Comparison of ENCODE assay signal across 30 cellular contexts in the genomic region with DNA sequence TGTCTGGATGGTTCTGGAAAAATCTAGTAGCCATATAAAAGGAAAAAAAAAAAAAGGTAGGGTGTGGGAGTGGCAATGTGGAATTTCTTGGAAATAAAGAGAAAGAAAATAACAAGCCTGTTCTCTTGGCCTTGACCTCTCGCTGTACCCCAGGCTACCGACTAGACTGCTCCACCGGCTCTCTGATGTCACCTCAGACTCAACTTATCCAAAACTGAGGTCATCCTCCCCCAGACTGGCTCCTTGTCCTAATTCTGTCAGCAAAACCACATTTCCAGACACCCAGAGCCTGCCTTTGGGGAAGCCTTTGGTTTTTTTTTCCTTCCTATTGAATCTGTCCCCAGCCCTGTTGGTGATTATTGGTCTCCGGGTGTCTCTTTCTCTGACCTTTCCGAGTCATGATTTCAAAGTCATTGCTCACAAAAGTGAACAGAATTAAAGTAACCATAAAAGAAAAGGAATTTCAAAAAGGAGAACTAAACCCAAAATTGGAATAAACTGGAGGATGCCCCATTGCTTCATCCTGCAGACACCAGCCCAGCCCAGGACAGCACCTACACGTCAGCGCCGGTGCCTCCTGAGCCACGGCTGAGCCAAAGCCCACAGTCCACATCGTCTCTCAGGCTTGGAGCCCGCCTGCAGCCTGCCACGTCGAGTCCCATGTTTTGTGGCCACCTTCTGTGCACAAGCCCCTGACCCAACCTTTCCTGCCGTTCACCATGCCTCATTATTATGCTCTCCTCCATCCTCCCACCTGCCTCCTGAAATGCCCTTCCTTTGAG.
A peak's percentile ranks its signal among the peaks of the same experiment; 100 is the strongest.
DNase-seq lines count a peak whose midpoint lies in the region; ATAC-seq, FAIRE-seq and TF ChIP-seq lines count a peak whose summit lies in the region.
"Had no signal": no experiment of that assay in that cellular context is flagged by ENCODE, and none has a peak within 500 bp of the region (broad histone marks: within the 10 kb centered on the region; RNA-seq: fewer than 3 reads in every experiment).

No MANE protein-coding gene starts in this region.

- POLR2A ChIA-PET in activated CD4-positive, alpha-beta T cell treated with anti-CD3 and anti-CD28 coated beads, Interleukin-2, amount 10 ng/mL, durations not matched to agents 7 days and 5 days (lab: Charles Lee): no interaction called here

- no peak overlapping the region for H3K4me3 ChIP-seq in left ventricle myocardium inferior
- H3K4me3 ChIP-seq: adrenal gland, body of pancreas, lung, thoracic aorta had no signal

- peak overlapping the region; percentile 53 for H3K27ac ChIP-seq in left ventricle myocardium inferior (replicated peaks)
- H3K27ac ChIP-seq: 22Rv1, adrenal gland, body of pancreas, C4-2B, parathyroid adenoma had no signal

- H3K36me3 Mint-ChIP-seq in activated CD4-positive, alpha-beta T cell treated with anti-CD3 and anti-CD28 coated beads, Interleukin-2, amount 10 ng/mL, durations not matched to agents 24 days and 14 days (ENCODE audit: low read depth): no peaks in the 10 kb centered on the region
- no peaks in the 10 kb centered on the region for H3K36me3 Mint-ChIP-seq in activated CD4-positive, alpha-beta T cell treated with anti-CD3 and anti-CD28 coated beads, Interleukin-2, amount 10 ng/mL, durations not matched to agents 7 days and 5 days (ENCODE audit: low read depth)
- H3K36me3 Mint-ChIP-seq in nephron (ENCODE audit: low read depth): peaks cover 6% of the 10 kb centered on the region

- no peaks in the 10 kb centered on the region for H3K36me3 ChIP-seq in left ventricle myocardium inferior
- H3K36me3 ChIP-seq: adrenal gland, thoracic aorta had no signal

- H3K27ac Mint-ChIP-seq in activated CD4-positive, alpha-beta T cell treated with anti-CD3 and anti-CD28 coated beads, Interleukin-2, amount 10 ng/mL, durations not matched to agents 24 days and 14 days: no peak overlapping the region
- H3K27ac Mint-ChIP-seq in activated CD4-positive, alpha-beta T cell treated with anti-CD3 and anti-CD28 coated beads, Interleukin-2, amount 10 ng/mL, durations not matched to agents 7 days and 5 days: no peak overlapping the region
- peak overlapping the region in 2 of 3 experiments; percentile 11 to 45 for H3K27ac Mint-ChIP-seq in nephron
- H3K27ac Mint-ChIP-seq: activated CD4-positive, alpha-beta memory T cell treated with anti-CD3 and anti-CD28 coated beads for 36 hours; stimulated activated naive CD8-positive, alpha-beta T cell treated with anti-CD3 and anti-CD28 coated beads, Interleukin-15, amount 100 ng/mL, for 72 hours; T-helper 17 cell had no signal

- no peak for FAIRE-seq in GM12891 (lab: Jason Lieb, UNC)
- FAIRE-seq: kidney had no signal

- no peak overlapping the region for H3K4me3 Mint-ChIP-seq in activated CD4-positive, alpha-beta T cell treated with anti-CD3 and anti-CD28 coated beads, Interleukin-2, amount 10 ng/mL, durations not matched to agents 24 days and 14 days
- H3K4me3 Mint-ChIP-seq in activated CD4-positive, alpha-beta T cell treated with anti-CD3 and anti-CD28 coated beads, Interleukin-2, amount 10 ng/mL, durations not matched to agents 7 days and 5 days: no peak overlapping the region
- H3K4me3 Mint-ChIP-seq in nephron: no peak overlapping the region
- H3K4me3 Mint-ChIP-seq: activated CD4-positive, alpha-beta memory T cell treated with anti-CD3 and anti-CD28 coated beads for 36 hours; neural crest cell; stimulated activated naive CD8-positive, alpha-beta T cell treated with anti-CD3 and anti-CD28 coated beads, Interleukin-15, amount 100 ng/mL, for 72 hours; T-helper 17 cell had no signal

- DNase-seq in activated CD4-positive, alpha-beta T cell treated with anti-CD3 and anti-CD28 coated beads, Interleukin-2, amount 10 ng/mL, durations not matched to agents 24 days and 14 days: peak; percentile 45
- DNase-seq in activated CD4-positive, alpha-beta T cell treated with anti-CD3 and anti-CD28 coated beads, Interleukin-2, amount 10 ng/mL, durations not matched to agents 7 days and 5 days: no peak
- no peak for DNase-seq in left ventricle myocardium inferior
- DNase-seq in GM12891 (ENCODE audit: insufficient read length, low spot score): no peak
- no peak for DNase-seq in DMS153 (lab: John Stamatoyannopoulos, UW)
- no peak for DNase-seq in C1 segment of cervical spinal cord (lab: John Stamatoyannopoulos, UW)
- DNase-seq: activated CD4-positive, alpha-beta memory T cell treated with anti-CD3 and anti-CD28 coated beads for 36 hours; activated naive CD4-positive, alpha-beta T cell treated with Interleukin-2 at 50 U/mL for 16 hours; COR-L47; HCEC 1CT; kidney; MV-4-11; NCI-H1436 treated with DMSO at 0.1 percent for 48 hours; NCI-H226; NCI-H526 treated with DMSO at 0.1 percent for 48 hours; NK-92 treated with Interleukin-12 subunit alpha and Interleukin-12 subunit beta, amount 100 ng/mL, for 24 hours; PC-3; stimulated activated naive CD8-positive, alpha-beta T cell treated with anti-CD3 and anti-CD28 coated beads, Interleukin-15, amount 100 ng/mL, for 72 hours; T-helper 17 cell had no signal

- no peak for ATAC-seq in HG03460 (IDR thresholded peaks at IDR 0.05; ENCODE audit: unreplicated experiment)
- ATAC-seq: activated CD4-positive, CD25-positive, alpha-beta regulatory T cell treated with anti-CD3 and anti-CD28 coated beads, Interleukin-2, amount 50 U/mL, for 24 hours; body of pancreas; PC-3; stimulated activated naive CD8-positive, alpha-beta T cell treated with anti-CD3 and anti-CD28 coated beads, Interleukin-15, amount 100 ng/mL, for 72 hours; T-helper 17 cell had no signal

- H3K27me3 ChIP-seq in left ventricle myocardium inferior (ENCODE audit: low read depth): no peaks in the 10 kb centered on the region
- H3K27me3 ChIP-seq: adrenal gland, body of pancreas had no signal

- TF ChIP-seq POLR2A in GM12891 (IDR thresholded peaks at IDR 0.05; ENCODE audit: low read depth, low read length): no peak

- no peaks in the 10 kb centered on the region for H3K4me1 Mint-ChIP-seq in activated CD4-positive, alpha-beta T cell treated with anti-CD3 and anti-CD28 coated beads, Interleukin-2, amount 10 ng/mL, durations not matched to agents 24 days and 14 days
- no peaks in the 10 kb centered on the region for H3K4me1 Mint-ChIP-seq in activated CD4-positive, alpha-beta T cell treated with anti-CD3 and anti-CD28 coated beads, Interleukin-2, amount 10 ng/mL, durations not matched to agents 7 days and 5 days
- H3K4me1 Mint-ChIP-seq in nephron: no peaks in the 10 kb centered on the region
- H3K4me1 Mint-ChIP-seq: stimulated activated naive CD8-positive, alpha-beta T cell treated with anti-CD3 and anti-CD28 coated beads, Interleukin-15, amount 100 ng/mL, for 72 hours; T-helper 17 cell had no signal

- H3K4me1 ChIP-seq in left ventricle myocardium inferior: peaks cover 9% of the 10 kb centered on the region
- H3K4me1 ChIP-seq: adrenal gland, body of pancreas, parathyroid adenoma had no signal

- H3K9me3 ChIP-seq in left ventricle myocardium inferior (replicated peaks): peaks cover 12% of the 10 kb centered on the region
- H3K9me3 ChIP-seq: body of pancreas, thoracic aorta had no signal

- CTCF ChIA-PET in activated CD4-positive, alpha-beta T cell treated with anti-CD3 and anti-CD28 coated beads, Interleukin-2, amount 10 ng/mL, durations not matched to agents 7 days and 5 days (lab: Charles Lee): no interaction called here

- peaks cover 9% of the 10 kb centered on the region for H3K9me3 Mint-ChIP-seq in activated CD4-positive, alpha-beta T cell treated with anti-CD3 and anti-CD28 coated beads, Interleukin-2, amount 10 ng/mL, durations not matched to agents 24 days and 14 days
- H3K9me3 Mint-ChIP-seq in activated CD4-positive, alpha-beta T cell treated with anti-CD3 and anti-CD28 coated beads, Interleukin-2, amount 10 ng/mL, durations not matched to agents 7 days and 5 days: peaks cover 2% of the 10 kb centered on the region
- H3K9me3 Mint-ChIP-seq in nephron: peaks cover 17% of the 10 kb centered on the region

- TF ChIP-seq CTCF in left ventricle myocardium inferior (IDR thresholded peaks at IDR 0.05; ENCODE audit: borderline replicate concordance) (no peak), nephron (IDR thresholded peaks at IDR 0.05; ENCODE audit: unreplicated experiment in 3 of 3) (no peak)

- intact Hi-C loops in activated CD4-positive, alpha-beta T cell treated with anti-CD3 and anti-CD28 coated beads, Interleukin-2, amount 10 ng/mL, durations not matched to agents 24 days and 14 days (cut with micrococcal nuclease): no loop called here
- intact Hi-C loops in left ventricle myocardium inferior (cut with micrococcal nuclease): no loop called here

- H3K27me3 Mint-ChIP-seq in activated CD4-positive, alpha-beta T cell treated with anti-CD3 and anti-CD28 coated beads, Interleukin-2, amount 10 ng/mL, durations not matched to agents 24 days and 14 days: peaks cover 55% of the 10 kb centered on the region
- peaks cover 55% of the 10 kb centered on the region for H3K27me3 Mint-ChIP-seq in activated CD4-positive, alpha-beta T cell treated with anti-CD3 and anti-CD28 coated beads, Interleukin-2, amount 10 ng/mL, durations not matched to agents 7 days and 5 days
- peaks cover 9% of the 10 kb centered on the region for H3K27me3 Mint-ChIP-seq in nephron (ENCODE audit: low read depth)

TF ChIP-seq in GM12891, 5 proteins besides CTCF, POLR2A, EP300 and RAD21:
- no peak for TF ChIP-seq SPI1 (IDR thresholded peaks at IDR 0.05; ENCODE audit: low read depth, low read length)
- no peak for TF ChIP-seq PAX5 (IDR thresholded peaks at IDR 0.05; ENCODE audit: insufficient read depth, low read length, severe bottlenecking)

Comparison
In these comparisons a context has a peak if more than half of its experiments do, and no peak if none do; other contexts are left out.
1. H3K27ac Mint-ChIP-seq: peak in nephron (2 of 3); none in activated CD4-positive, alpha-beta T cell treated with anti-CD3 and anti-CD28 coated beads, Interleukin-2, amount 10 ng/mL, durations not matched to agents 24 days and 14 days (single experiment) and activated CD4-positive, alpha-beta T cell treated with anti-CD3 and anti-CD28 coated beads, Interleukin-2, amount 10 ng/mL, durations not matched to agents 7 days and 5 days (single experiment).